ENCODE assay signal across 9 cellular contexts in genomic region chr14:33676135-33676566, GRCh38.
DNase-seq lines count a peak whose midpoint lies in the region; ATAC-seq and TF ChIP-seq lines count a peak whose summit lies in the region.
"Had no signal": no experiment of that assay in that cellular context is flagged by ENCODE, and none has a peak within 500 bp of the region (broad histone marks: within the 10 kb centered on the region; RNA-seq: fewer than 3 reads in every experiment).

No MANE protein-coding gene starts in this region.

- DNase-seq in NCI-H2171 treated with DMSO at 0.1 percent for 48 hours (lab: John Stamatoyannopoulos, UW) (peak; percentile 53), NCI-H2171 (lab: John Stamatoyannopoulos, UW) (no peak), NCI-H1092 (lab: John Stamatoyannopoulos, UW) (peak; percentile 9), WTC11 (ENCODE audit: low spot score) (peak; percentile 77), iPS DF 19.7 (ENCODE audit: low read depth, low spot score) (peak; percentile 48), NOMO-1 (lab: John Stamatoyannopoulos, UW; ENCODE audit: unreplicated experiment in 2 of 2) (no peak)
- DNase-seq: CD4-positive, CD25-positive, alpha-beta regulatory T cell had no signal

- peak overlapping the region; percentile 25; the same call in 1 of the 2 replicates for H3K4me3 Mint-ChIP-seq in WTC11
- H3K4me3 Mint-ChIP-seq: CD4-positive, CD25-positive, alpha-beta regulatory T cell had no signal

- H3K4me1 Mint-ChIP-seq in WTC11 = peaks cover 36% of the 10 kb centered on the region
- H3K4me1 Mint-ChIP-seq: CD4-positive, CD25-positive, alpha-beta regulatory T cell had no signal

- POLR2A ChIA-PET in WTC11 (lab: Charles Lee) = no interaction called here

- H3K9me3 Mint-ChIP-seq in WTC11 = no peaks in the 10 kb centered on the region

- no peaks in the 10 kb centered on the region for H3K36me3 Mint-ChIP-seq in WTC11
- H3K36me3 Mint-ChIP-seq: CD4-positive, CD25-positive, alpha-beta regulatory T cell had no signal

- no peak overlapping the region for H3K27ac Mint-ChIP-seq in WTC11
- H3K27ac Mint-ChIP-seq: CD4-positive, CD25-positive, alpha-beta regulatory T cell had no signal

- CTCF ChIA-PET in WTC11 (lab: Charles Lee) = interaction anchor here (0.6 to 2.0 kb wide), 33 partner anchors 10 to 966 kb away, joined by 3 to 34 read pairs (median 3); no protein-coding TSS in a partner anchor

- H3K27me3 Mint-ChIP-seq in WTC11 (ENCODE audit: low read depth) = no peaks in the 10 kb centered on the region
- H3K27me3 Mint-ChIP-seq: CD4-positive, CD25-positive, alpha-beta regulatory T cell had no signal

- peak; percentile 97 for ATAC-seq in WTC11
- ATAC-seq in GM19023 (IDR thresholded peaks at IDR 0.05; ENCODE audit: unreplicated experiment) = no peak
- ATAC-seq in HG03520 (IDR thresholded peaks at IDR 0.05; ENCODE audit: unreplicated experiment) = no peak

- TF ChIP-seq CTCF in WTC11 (IDR thresholded peaks at IDR 0.05) = no peak

TF ChIP-seq in WTC11, 78 proteins besides CTCF, POLR2A, EP300 and RAD21:
- TF ChIP-seq MAX (CRISPR knock-in tag; IDR thresholded peaks at IDR 0.05) (peak; percentile 54; the same call in 1 of the 2 replicates), GABPB1 (CRISPR knock-in tag; IDR thresholded peaks at IDR 0.05) (no peak)
- TF ChIP-seq, protein P1, sequence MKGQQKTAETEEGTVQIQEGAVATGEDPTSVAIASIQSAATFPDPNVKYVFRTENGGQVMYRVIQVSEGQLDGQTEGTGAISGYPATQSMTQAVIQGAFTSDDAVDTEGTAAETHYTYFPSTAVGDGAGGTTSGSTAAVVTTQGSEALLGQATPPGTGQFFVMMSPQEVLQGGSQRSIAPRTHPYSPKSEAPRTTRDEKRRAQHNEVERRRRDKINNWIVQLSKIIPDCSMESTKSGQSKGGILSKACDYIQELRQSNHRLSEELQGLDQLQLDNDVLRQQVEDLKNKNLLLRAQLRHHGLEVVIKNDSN (CRISPR knock-in tag; IDR thresholded peaks at IDR 0.05) = peak; percentile 93
- TF ChIP-seq, protein P2, sequence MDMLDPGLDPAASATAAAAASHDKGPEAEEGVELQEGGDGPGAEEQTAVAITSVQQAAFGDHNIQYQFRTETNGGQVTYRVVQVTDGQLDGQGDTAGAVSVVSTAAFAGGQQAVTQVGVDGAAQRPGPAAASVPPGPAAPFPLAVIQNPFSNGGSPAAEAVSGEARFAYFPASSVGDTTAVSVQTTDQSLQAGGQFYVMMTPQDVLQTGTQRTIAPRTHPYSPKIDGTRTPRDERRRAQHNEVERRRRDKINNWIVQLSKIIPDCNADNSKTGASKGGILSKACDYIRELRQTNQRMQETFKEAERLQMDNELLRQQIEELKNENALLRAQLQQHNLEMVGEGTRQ (CRISPR knock-in tag; IDR thresholded peaks at IDR 0.05) = peak; percentile 93

Comparison
In these comparisons a context has a peak if more than half of its experiments do, and no peak if none do; other contexts are left out.
1. DNase-seq: peak in NCI-H2171 treated with DMSO at 0.1 percent for 48 hours (single experiment), NCI-H1092 (single experiment), WTC11 (single experiment) and iPS DF 19.7 (single experiment); none in NCI-H2171 (single experiment) and NOMO-1 (0 of 2).